In genomic region chr1:76571248-76571647, GRCh38 we compare ENCODE assay signal across 25 cellular contexts.
"Had no signal": no experiment of that assay in that cellular context is flagged by ENCODE, and none has a peak within 500 bp of the region (broad histone marks: within the 10 kb centered on the region; RNA-seq: fewer than 3 reads in every experiment).

No MANE protein-coding gene starts in this region.

- H3K9me3 ChIP-seq: stomach, suprapubic skin, testis, thoracic aorta, thyroid gland, tibial artery, tibial nerve, transverse colon, upper lobe of left lung, upper lobe of right lung, uterus, vagina had no signal

- H3K4me1 ChIP-seq: stomach, suprapubic skin, testis, thyroid gland, tibial artery, tibial nerve, transverse colon, upper lobe of left lung, upper lobe of right lung, uterus, vagina had no signal

- DNase-seq: stimulated activated CD4-positive, alpha-beta T cell treated with anti-CD3 and anti-CD28 coated beads, Interleukin-2, amount 100 ng/mL, for 48 hours; stimulated activated CD4-positive, alpha-beta T cell treated with anti-CD3 and anti-CD28 coated beads, Interleukin-4, amount 100 ng/mL, for 1 hour; stimulated activated CD4-positive, alpha-beta T cell treated with anti-CD3 and anti-CD28 coated beads, Interleukin-4, amount 100 ng/mL, for 24 hours; stimulated activated CD4-positive, alpha-beta T cell treated with anti-CD3 and anti-CD28 coated beads, Interleukin-4, amount 100 ng/mL, for 4 hours; stimulated activated CD8-positive, alpha-beta memory T cell treated with anti-CD3 and anti-CD28 coated beads, Interleukin-4, amount 100 ng/mL, for 48 hours; stimulated activated naive B cell treated with anti-CD40 and anti-IgM and Interleukin-4, amounts not matched to agents 10 μg/mL and 1 μg/mL and 100 μg/mL, for 72 hours; stimulated activated naive CD4-positive, alpha-beta T cell; stimulated activated naive CD4-positive, alpha-beta T cell treated with Interleukin-2 at 50 U/mL for 16 hours; stimulated activated naive CD8-positive, alpha-beta T cell treated with anti-CD3 and anti-CD28 coated beads, Interleukin-15, amount 100 ng/mL, for 72 hours; stimulated activated naive CD8-positive, alpha-beta T cell treated with anti-CD3 and anti-CD28 coated beads, Interleukin-15, Interleukin-2, amounts not matched to agents 100 U/mL and 50 U/mL, for 24 hours; stomach; substantia nigra; testis; thyroid gland; tibial artery; transverse colon; trophoblast cell; upper lobe of left lung; upper lobe of right lung; uterus had no signal

- H3K27ac ChIP-seq: stomach, suprapubic skin, testis, thoracic aorta, thyroid gland, tibial artery, tibial nerve, transverse colon, upper lobe of left lung, upper lobe of right lung, uterus, vagina had no signal

- H3K27me3 ChIP-seq: stomach, suprapubic skin, testis, thyroid gland, tibial artery, tibial nerve, transverse colon, upper lobe of left lung, upper lobe of right lung, uterus, vagina had no signal

- H3K36me3 ChIP-seq: stomach, suprapubic skin, thoracic aorta, thyroid gland, tibial artery, tibial nerve, transverse colon, upper lobe of left lung, upper lobe of right lung, uterus, vagina had no signal

- H3K4me3 ChIP-seq: stomach, suprapubic skin, testis, thoracic aorta, thyroid gland, tibial artery, tibial nerve, transverse colon, upper lobe of left lung, upper lobe of right lung, uterus, vagina had no signal

- FAIRE-seq: urothelium cell line had no signal
